ENCODE assay signal across 30 cellular contexts in genomic region chr2:198084136-198084535, GRCh38.
"Had no signal": no experiment of that assay in that cellular context is flagged by ENCODE, and none has a peak within 500 bp of the region (broad histone marks: within the 10 kb centered on the region; RNA-seq: fewer than 3 reads in every experiment).

No MANE protein-coding gene starts in this region.

- H3K4me3 Mint-ChIP-seq: activated CD4-positive, alpha-beta memory T cell treated with anti-CD3 and anti-CD28 coated beads for 36 hours; activated CD4-positive, alpha-beta T cell treated with anti-CD3 and anti-CD28 coated beads for 36 hours; activated CD4-positive, alpha-beta T cell treated with anti-CD3 and anti-CD28 coated beads, Interleukin-2, amount 10 ng/mL, durations not matched to agents 24 days and 14 days; activated CD8-positive, alpha-beta memory T cell treated with anti-CD3 and anti-CD28 coated beads, Interleukin-2, amount 10 ng/mL, durations not matched to agents 7 days and 5 days; activated CD8-positive, alpha-beta T cell treated with anti-CD3 and anti-CD28 coated beads, Interleukin-2, amount 10 ng/mL, durations not matched to agents 7 days and 5 days; activated naive CD4-positive, alpha-beta T cell treated with anti-CD3 and anti-CD28 coated beads, Interleukin-2, amount 10 ng/mL, durations not matched to agents 7 days and 5 days; activated naive CD8-positive, alpha-beta T cell treated with anti-CD3 and anti-CD28 coated beads, Interleukin-2, amount 10 ng/mL, durations not matched to agents 7 days and 5 days; activated T-cell treated with anti-CD3 and anti-CD28 coated beads, Interleukin-2, amount 50 U/mL, for 24 hours; activated T-cell treated with anti-CD3 and anti-CD28 coated beads, Interleukin-2, amount 50 U/mL, for 72 hours; effector memory CD8-positive, alpha-beta T cell; T-helper 17 cell; T-helper 2 cell treated with Interferon-gamma antibody and Interleukin-4, amounts not matched to agents 5 μg/mL and 100 μg/mL, for 36 hours had no signal

- H3K27ac ChIP-seq: brain microvascular endothelial cell, epithelial cell of prostate had no signal

- H3K4me1 Mint-ChIP-seq: activated CD4-positive, alpha-beta T cell treated with anti-CD3 and anti-CD28 coated beads, Interleukin-2, amount 10 ng/mL, durations not matched to agents 24 days and 14 days; activated CD8-positive, alpha-beta memory T cell treated with anti-CD3 and anti-CD28 coated beads, Interleukin-2, amount 10 ng/mL, durations not matched to agents 7 days and 5 days; activated naive CD4-positive, alpha-beta T cell treated with anti-CD3 and anti-CD28 coated beads, Interleukin-2, amount 10 ng/mL, durations not matched to agents 7 days and 5 days; activated naive CD8-positive, alpha-beta T cell treated with anti-CD3 and anti-CD28 coated beads, Interleukin-2, amount 10 ng/mL, durations not matched to agents 7 days and 5 days; T-helper 17 cell had no signal

- H3K27ac Mint-ChIP-seq: activated CD4-positive, alpha-beta memory T cell treated with anti-CD3 and anti-CD28 coated beads for 36 hours; activated CD4-positive, alpha-beta T cell treated with anti-CD3 and anti-CD28 coated beads for 36 hours; activated CD4-positive, alpha-beta T cell treated with anti-CD3 and anti-CD28 coated beads, Interleukin-2, amount 10 ng/mL, durations not matched to agents 24 days and 14 days; activated CD8-positive, alpha-beta memory T cell treated with anti-CD3 and anti-CD28 coated beads, Interleukin-2, amount 10 ng/mL, durations not matched to agents 7 days and 5 days; activated CD8-positive, alpha-beta T cell treated with anti-CD3 and anti-CD28 coated beads, Interleukin-2, amount 10 ng/mL, durations not matched to agents 7 days and 5 days; activated naive CD4-positive, alpha-beta T cell treated with anti-CD3 and anti-CD28 coated beads, Interleukin-2, amount 10 ng/mL, durations not matched to agents 7 days and 5 days; activated naive CD4-positive, alpha-beta T cell treated with anti-CD3 and anti-CD28 coated beads, Interleukin-2, amount 50 U/mL, for 72 hours; activated naive CD8-positive, alpha-beta T cell treated with anti-CD3 and anti-CD28 coated beads, Interleukin-2, amount 10 ng/mL, durations not matched to agents 7 days and 5 days; activated T-cell treated with anti-CD3 and anti-CD28 coated beads, Interleukin-2, amount 50 U/mL, for 24 hours; activated T-cell treated with anti-CD3 and anti-CD28 coated beads, Interleukin-2, amount 50 U/mL, for 72 hours; effector memory CD8-positive, alpha-beta T cell; T-helper 17 cell; T-helper 2 cell treated with Interferon-gamma antibody and Interleukin-4, amounts not matched to agents 5 μg/mL and 100 μg/mL, for 36 hours had no signal

- H3K27me3 Mint-ChIP-seq: activated CD4-positive, alpha-beta memory T cell treated with anti-CD3 and anti-CD28 coated beads for 36 hours; activated CD4-positive, alpha-beta T cell treated with anti-CD3 and anti-CD28 coated beads for 36 hours; activated CD4-positive, alpha-beta T cell treated with anti-CD3 and anti-CD28 coated beads, Interleukin-2, amount 10 ng/mL, durations not matched to agents 24 days and 14 days; activated CD8-positive, alpha-beta memory T cell treated with anti-CD3 and anti-CD28 coated beads, Interleukin-2, amount 10 ng/mL, durations not matched to agents 7 days and 5 days; activated naive CD4-positive, alpha-beta T cell treated with anti-CD3 and anti-CD28 coated beads, Interleukin-2, amount 10 ng/mL, durations not matched to agents 7 days and 5 days; activated naive CD8-positive, alpha-beta T cell treated with anti-CD3 and anti-CD28 coated beads, Interleukin-2, amount 10 ng/mL, durations not matched to agents 7 days and 5 days; activated T-cell treated with anti-CD3 and anti-CD28 coated beads, Interleukin-2, amount 50 U/mL, for 24 hours; effector memory CD8-positive, alpha-beta T cell; T-helper 17 cell had no signal

- H3K36me3 ChIP-seq: brain microvascular endothelial cell had no signal

- H3K9me3 Mint-ChIP-seq: activated CD4-positive, alpha-beta memory T cell treated with anti-CD3 and anti-CD28 coated beads for 36 hours; activated CD4-positive, alpha-beta T cell treated with anti-CD3 and anti-CD28 coated beads, Interleukin-2, amount 10 ng/mL, durations not matched to agents 24 days and 14 days; activated naive CD4-positive, alpha-beta T cell treated with anti-CD3 and anti-CD28 coated beads, Interleukin-2, amount 10 ng/mL, durations not matched to agents 7 days and 5 days; activated T-cell treated with anti-CD3 and anti-CD28 coated beads, Interleukin-2, amount 50 U/mL, for 24 hours; activated T-cell treated with anti-CD3 and anti-CD28 coated beads, Interleukin-2, amount 50 U/mL, for 72 hours; T-helper 2 cell treated with Interferon-gamma antibody and Interleukin-4, amounts not matched to agents 5 μg/mL and 100 μg/mL, for 36 hours had no signal

- ATAC-seq: activated CD4-positive, alpha-beta T cell treated with anti-CD3 and anti-CD28 coated beads for 36 hours; activated CD8-positive, alpha-beta memory T cell treated with anti-CD3 and anti-CD28 coated beads, Interleukin-2, amount 10 ng/mL, durations not matched to agents 7 days and 5 days; activated CD8-positive, alpha-beta T cell treated with anti-CD3 and anti-CD28 coated beads, Interleukin-2, amount 10 ng/mL, durations not matched to agents 7 days and 5 days; activated naive CD4-positive, alpha-beta T cell treated with anti-CD3 and anti-CD28 coated beads, Interleukin-2, amount 50 U/mL, for 72 hours; activated T-cell treated with anti-CD3 and anti-CD28 coated beads, Interleukin-2, amount 50 U/mL, for 72 hours; effector memory CD8-positive, alpha-beta T cell; esophagus mucosa; T-helper 17 cell had no signal

- H3K36me3 Mint-ChIP-seq: activated CD8-positive, alpha-beta memory T cell treated with anti-CD3 and anti-CD28 coated beads, Interleukin-2, amount 10 ng/mL, durations not matched to agents 7 days and 5 days; activated naive CD4-positive, alpha-beta T cell treated with anti-CD3 and anti-CD28 coated beads, Interleukin-2, amount 10 ng/mL, durations not matched to agents 7 days and 5 days; activated naive CD8-positive, alpha-beta T cell treated with anti-CD3 and anti-CD28 coated beads, Interleukin-2, amount 10 ng/mL, durations not matched to agents 7 days and 5 days had no signal

- DNase-seq: activated CD4-positive, alpha-beta memory T cell treated with anti-CD3 and anti-CD28 coated beads for 36 hours; activated CD4-positive, alpha-beta T cell treated with anti-CD3 and anti-CD28 coated beads for 36 hours; activated CD4-positive, alpha-beta T cell treated with anti-CD3 and anti-CD28 coated beads, Interleukin-2, amount 10 ng/mL, durations not matched to agents 24 days and 14 days; activated CD4-positive, CD25-positive, alpha-beta regulatory T cell; activated CD4-positive, CD25-positive, alpha-beta regulatory T cell treated with anti-CD3 and anti-CD28 coated beads, Interleukin-2, amount 50 U/mL, for 72 hours; activated CD8-positive, alpha-beta memory T cell treated with anti-CD3 and anti-CD28 coated beads, Interleukin-2, amount 10 ng/mL, durations not matched to agents 7 days and 5 days; activated CD8-positive, alpha-beta memory T cell treated with anti-CD3 and anti-CD28 coated beads, Interleukin-2, amount 50 U/mL, for 4 hours; activated CD8-positive, alpha-beta T cell treated with anti-CD3 and anti-CD28 coated beads, Interleukin-2, amount 10 ng/mL, durations not matched to agents 7 days and 5 days; activated gamma-delta T cell; activated naive CD4-positive, alpha-beta T cell; activated naive CD4-positive, alpha-beta T cell treated with anti-CD3 and anti-CD28 coated beads, Interleukin-2, amount 10 ng/mL, durations not matched to agents 7 days and 5 days; activated naive CD8-positive, alpha-beta T cell treated with anti-CD3 and anti-CD28 coated beads, Interleukin-2, amount 10 ng/mL, durations not matched to agents 7 days and 5 days; activated T-cell treated with anti-CD3 and anti-CD28 coated beads, Interleukin-2, amount 50 U/mL, for 24 hours; activated T-cell treated with anti-CD3 and anti-CD28 coated beads, Interleukin-2, amount 50 U/mL, for 72 hours; amniotic stem cell; anterior cingulate cortex; brain microvascular endothelial cell; caudate nucleus; cortex of kidney; dermis blood vessel endothelial cell; effector CD4-positive, alpha-beta T cell; effector memory CD8-positive, alpha-beta T cell; foreskin fibroblast; T-helper 1 cell; T-helper 17 cell; T1000 had no signal

- H3K27me3 ChIP-seq: brain microvascular endothelial cell had no signal
